ENCODE assay signal across 13 cellular contexts in the genomic region with DNA sequence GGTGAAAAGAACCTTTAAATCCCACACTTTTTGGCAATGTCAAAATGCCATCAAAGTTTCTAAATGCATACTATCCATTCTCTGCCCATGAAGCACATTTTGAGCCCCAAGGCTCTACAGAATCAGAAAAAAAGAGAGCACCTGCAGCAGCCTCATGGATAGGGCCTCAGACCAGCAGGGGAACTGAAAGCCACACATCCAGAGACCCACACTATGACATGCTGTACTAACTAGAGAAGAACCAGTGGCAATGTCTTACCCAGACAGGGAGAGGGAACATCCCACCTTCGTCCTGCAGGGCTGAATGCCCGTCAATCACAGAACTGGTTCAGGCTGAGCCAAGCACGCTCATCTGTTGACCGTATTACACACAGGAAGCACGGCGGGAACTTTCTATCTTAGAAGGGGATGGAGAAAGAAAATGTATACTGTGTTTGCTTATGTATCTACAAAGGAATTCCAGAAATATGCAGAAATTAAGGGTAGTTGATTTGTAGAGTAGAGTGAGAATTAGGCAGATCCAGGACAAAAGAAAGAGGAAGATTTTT.
"Had no signal": no experiment of that assay in that cellular context is flagged by ENCODE, and none has a peak within 500 bp of the region (broad histone marks: within the 10 kb centered on the region; RNA-seq: fewer than 3 reads in every experiment).

No MANE protein-coding gene starts in this region.

- ATAC-seq: gastroesophageal sphincter; left lobe of liver; naive thymus-derived CD4-positive, alpha-beta T cell had no signal

- H3K27me3 Mint-ChIP-seq: activated CD4-positive, alpha-beta T cell treated with anti-CD3 and anti-CD28 coated beads, Interleukin-2, amount 10 ng/mL, durations not matched to agents 7 days and 5 days had no signal

- H3K27ac Mint-ChIP-seq: activated CD4-positive, alpha-beta T cell treated with anti-CD3 and anti-CD28 coated beads, Interleukin-2, amount 10 ng/mL, durations not matched to agents 7 days and 5 days; naive thymus-derived CD4-positive, alpha-beta T cell had no signal

- DNase-seq: activated CD4-positive, alpha-beta T cell treated with anti-CD3 and anti-CD28 coated beads, Interleukin-2, amount 10 ng/mL, durations not matched to agents 7 days and 5 days; activated naive CD4-positive, alpha-beta T cell treated with Interleukin-2 at 50 U/mL for 16 hours; activated T-cell treated with anti-CD3 and anti-CD28 coated beads for 4 hours; anterior cingulate cortex; brain microvascular endothelial cell; cerebellar nuclear complex; islet precursor cell; naive thymus-derived CD4-positive, alpha-beta T cell; sigmoid colon; spleen; T-helper 9 cell had no signal

- H3K36me3 ChIP-seq: brain microvascular endothelial cell, spleen had no signal

- H3K4me3 Mint-ChIP-seq: activated CD4-positive, alpha-beta T cell treated with anti-CD3 and anti-CD28 coated beads, Interleukin-2, amount 10 ng/mL, durations not matched to agents 7 days and 5 days; naive thymus-derived CD4-positive, alpha-beta T cell had no signal

- H3K4me3 ChIP-seq: gastroesophageal sphincter, sigmoid colon, spleen had no signal

- H3K9me3 Mint-ChIP-seq: activated CD4-positive, alpha-beta T cell treated with anti-CD3 and anti-CD28 coated beads, Interleukin-2, amount 10 ng/mL, durations not matched to agents 7 days and 5 days; naive thymus-derived CD4-positive, alpha-beta T cell had no signal

- H3K36me3 Mint-ChIP-seq: naive thymus-derived CD4-positive, alpha-beta T cell had no signal

- H3K4me1 Mint-ChIP-seq: activated CD4-positive, alpha-beta T cell treated with anti-CD3 and anti-CD28 coated beads, Interleukin-2, amount 10 ng/mL, durations not matched to agents 7 days and 5 days had no signal

- H3K27me3 ChIP-seq: brain microvascular endothelial cell, gastroesophageal sphincter, sigmoid colon, spleen had no signal
